Comparison of ENCODE assay signal across 27 cellular contexts in the genomic region with DNA sequence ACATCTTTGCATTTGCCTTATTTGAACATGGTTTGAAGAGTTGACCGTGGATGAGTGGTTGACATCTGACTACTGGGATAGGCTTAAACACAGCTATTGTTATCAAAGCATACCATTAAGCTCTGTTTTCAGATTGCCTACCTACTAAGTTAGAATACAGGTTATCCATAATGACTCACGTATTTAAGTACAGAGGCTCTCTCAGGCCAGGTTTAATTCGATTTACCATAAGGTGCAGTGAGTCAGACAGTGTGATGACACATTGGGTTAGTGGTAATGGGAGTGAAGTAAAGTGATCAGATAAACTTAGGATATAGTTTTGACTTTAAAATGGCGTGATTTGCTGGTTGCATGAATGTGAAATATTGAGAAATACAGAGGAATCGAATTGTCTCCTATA.
DNase-seq lines count a peak whose midpoint lies in the region; ATAC-seq lines count a peak whose summit lies in the region.
"Had no signal": no experiment of that assay in that cellular context is flagged by ENCODE, and none has a peak within 500 bp of the region (broad histone marks: within the 10 kb centered on the region; RNA-seq: fewer than 3 reads in every experiment).

No MANE protein-coding gene starts in this region.

- H3K27me3 Mint-ChIP-seq in activated CD4-positive, alpha-beta memory T cell treated with anti-CD3 and anti-CD28 coated beads for 36 hours = no peaks in the 10 kb centered on the region
- H3K27me3 Mint-ChIP-seq: CD4-positive, alpha-beta memory T cell; T-cell had no signal

- no peaks in the 10 kb centered on the region for H3K4me1 Mint-ChIP-seq in activated CD4-positive, alpha-beta memory T cell treated with anti-CD3 and anti-CD28 coated beads for 36 hours (ENCODE audit: low read depth)
- H3K4me1 Mint-ChIP-seq: CD4-positive, alpha-beta memory T cell; T-cell had no signal

- ATAC-seq in esophagus mucosa = peak; percentile 58
- no peak for ATAC-seq in GM19467 (IDR thresholded peaks at IDR 0.05; ENCODE audit: unreplicated experiment)
- ATAC-seq: A549, T-cell had no signal

- POLR2A ChIA-PET in activated CD4-positive, alpha-beta memory T cell treated with anti-CD3 and anti-CD28 coated beads for 36 hours (lab: Charles Lee) = no interaction called here

- CTCF ChIA-PET in activated CD4-positive, alpha-beta memory T cell treated with anti-CD3 and anti-CD28 coated beads for 36 hours (lab: Charles Lee) = no interaction called here

- DNase-seq in DMS53 (lab: John Stamatoyannopoulos, UW) = peak; percentile 86
- peak; percentile 46 for DNase-seq in H4 (ENCODE audit: low spot score)
- DNase-seq in M059J (ENCODE audit: low read depth) = peak; percentile 46
- no peak for DNase-seq in activated CD4-positive, alpha-beta memory T cell treated with anti-CD3 and anti-CD28 coated beads for 36 hours
- DNase-seq in NCI-H526 (lab: John Stamatoyannopoulos, UW) = no peak
- DNase-seq in activated CD4-positive, CD25-positive, alpha-beta regulatory T cell (lab: John Stamatoyannopoulos, UW) = no peak
- DNase-seq: C1 segment of cervical spinal cord; CD4-positive, alpha-beta memory T cell; COR-L47; DMS79 treated with DMSO at 0.1 percent for 48 hours; H9; HFFc6; KBM-7; NCI-H1048; NCI-H1417; NCI-H1694 treated with DMSO at 0.1 percent for 48 hours; NCI-H2081; NCI-H2171; NCI-H345; NCI-H510A treated with DMSO at 0.1 percent for 48 hours; NCI-H748 treated with DMSO at 0.1 percent for 48 hours; RPMI8226; SHP77; T-cell had no signal

- no peaks in the 10 kb centered on the region for H3K36me3 Mint-ChIP-seq in activated CD4-positive, alpha-beta memory T cell treated with anti-CD3 and anti-CD28 coated beads for 36 hours
- H3K36me3 Mint-ChIP-seq: CD4-positive, alpha-beta memory T cell; T-cell had no signal

- H3K4me3 Mint-ChIP-seq in activated CD4-positive, alpha-beta memory T cell treated with anti-CD3 and anti-CD28 coated beads for 36 hours = no peak overlapping the region
- H3K4me3 Mint-ChIP-seq: CD4-positive, alpha-beta memory T cell; H9; HFFc6; T-cell had no signal

- intact Hi-C loops in activated CD4-positive, alpha-beta memory T cell treated with anti-CD3 and anti-CD28 coated beads for 36 hours (cut with micrococcal nuclease) = no loop called here

- peaks cover 32% of the 10 kb centered on the region for H3K9me3 Mint-ChIP-seq in activated CD4-positive, alpha-beta memory T cell treated with anti-CD3 and anti-CD28 coated beads for 36 hours
- H3K9me3 Mint-ChIP-seq: H9 had no signal

- no peak overlapping the region for H3K27ac Mint-ChIP-seq in activated CD4-positive, alpha-beta memory T cell treated with anti-CD3 and anti-CD28 coated beads for 36 hours
- H3K27ac Mint-ChIP-seq: CD4-positive, alpha-beta memory T cell; H9; HFFc6; T-cell had no signal

Comparison
In these comparisons a context has a peak if more than half of its experiments do, and no peak if none do; other contexts are left out.
1. DNase-seq: peak in DMS53 (single experiment), H4 (single experiment) and M059J (single experiment); none in activated CD4-positive, alpha-beta memory T cell treated with anti-CD3 and anti-CD28 coated beads for 36 hours (single experiment), NCI-H526 (0 of 2) and activated CD4-positive, CD25-positive, alpha-beta regulatory T cell (0 of 4).